Comparison of ENCODE assay signal across 13 cellular contexts in genomic region chr1:5770981-5771765, GRCh38.
DNase-seq lines count a peak whose midpoint lies in the region; FAIRE-seq and TF ChIP-seq lines count a peak whose summit lies in the region.
"Had no signal": no experiment of that assay in that cellular context is flagged by ENCODE, and none has a peak within 500 bp of the region (broad histone marks: within the 10 kb centered on the region; RNA-seq: fewer than 3 reads in every experiment).

No MANE protein-coding gene starts in this region.

- H4K91ac ChIP-seq in neuronal stem cell (ENCODE audit: low read depth, low read length, poor library complexity): no peak overlapping the region

- no peak overlapping the region for H2AFZ ChIP-seq in neuronal stem cell (ENCODE audit: low read length)

- peaks cover 0 to 35% (median 6%) of the 10 kb centered on the region in 3 experiments for H3K27me3 ChIP-seq in neuronal stem cell (ENCODE audit: control insufficient read depth in 3 of 3, insufficient read depth in 3 of 3, low read depth in 1 of 3, low read length in 3 of 3)

- peak overlapping the region; percentile 52 for H2BK12ac ChIP-seq in neuronal stem cell (ENCODE audit: low read length)

- no peak overlapping the region for H3K4ac ChIP-seq in neuronal stem cell (ENCODE audit: low read length)

- H3K14ac ChIP-seq in neuronal stem cell (ENCODE audit: low read length): no peak overlapping the region

- no peak for FAIRE-seq in RCC 7860 (lab: Jason Lieb, UNC)
- FAIRE-seq: TTC549 had no signal

- H3K27ac Mint-ChIP-seq in chondrocyte (ENCODE audit: unreplicated experiment): no peak overlapping the region
- H3K27ac Mint-ChIP-seq: activated naive CD4-positive, alpha-beta T cell treated with anti-CD3 and anti-CD28 coated beads, Interleukin-2, amount 10 ng/mL, durations not matched to agents 7 days and 5 days had no signal

- peak overlapping the region; percentile 22 for H3K4me2 ChIP-seq in neuronal stem cell (ENCODE audit: insufficient read depth, low read length, poor library complexity, severe bottlenecking)

- H3K4me3 ChIP-seq in neuronal stem cell (ENCODE audit: low read length in 2 of 2): no peak overlapping the region
- H3K4me3 ChIP-seq: lower lobe of right lung had no signal

- no peak overlapping the region for H4K8ac ChIP-seq in neuronal stem cell (ENCODE audit: low read depth, low read length)

- peak overlapping the region; percentile 14 for H2BK15ac ChIP-seq in neuronal stem cell (ENCODE audit: low read length)

- peaks cover 1% of the 10 kb centered on the region for H3K36me3 Mint-ChIP-seq in chondrocyte (ENCODE audit: low read depth)
- H3K36me3 Mint-ChIP-seq: activated naive CD4-positive, alpha-beta T cell treated with anti-CD3 and anti-CD28 coated beads, Interleukin-2, amount 10 ng/mL, durations not matched to agents 7 days and 5 days had no signal

- H3K4me1 ChIP-seq in neuronal stem cell (ENCODE audit: control insufficient read depth in 2 of 2, insufficient read depth in 1 of 2, low read depth in 1 of 2, low read length in 2 of 2): peaks cover 0 to 8% of the 10 kb centered on the region in 2 donors
- H3K4me1 ChIP-seq: lower lobe of right lung had no signal

- H2BK120ac ChIP-seq in neuronal stem cell (ENCODE audit: low read depth, low read length): no peak overlapping the region

- TF ChIP-seq CTCF in chondrocyte (IDR thresholded peaks at IDR 0.05): no peak

- no peaks in the 10 kb centered on the region for H3K9me3 ChIP-seq in neuronal stem cell (replicated peaks in 1 of 2; ENCODE audit: control insufficient read depth in 2 of 2, insufficient read depth in 1 of 2, low read depth in 1 of 2, low read length in 2 of 2)
- H3K9me3 ChIP-seq: lower lobe of right lung had no signal

- in situ Hi-C loops in G401 (cut with HindIII; ENCODE audit: low sequenced_read_pairs): no loop called here

- H3K4me3 Mint-ChIP-seq in chondrocyte (ENCODE audit: unreplicated experiment): peak overlapping the region; percentile 55
- H3K4me3 Mint-ChIP-seq: activated naive CD4-positive, alpha-beta T cell treated with anti-CD3 and anti-CD28 coated beads, Interleukin-2, amount 10 ng/mL, durations not matched to agents 7 days and 5 days had no signal

- peak overlapping the region; percentile 69 for H3K18ac ChIP-seq in neuronal stem cell (ENCODE audit: low read length)

- DNase-seq in G401 (ENCODE audit: low spot score): peak; percentile 36
- peak; percentile 14 for DNase-seq in NCI-H2227 treated with DMSO at 0.1 percent for 48 hours (lab: John Stamatoyannopoulos, UW)
- DNase-seq in chondrocyte (ENCODE audit: low spot score): no peak
- DNase-seq in neuronal stem cell (ENCODE audit: low spot score): peak; percentile 47
- no peak for DNase-seq in cerebellar nuclear complex (lab: John Stamatoyannopoulos, UW)
- DNase-seq in RCC 7860 (ENCODE audit: low spot score): no peak
- DNase-seq in NCI-H1105 (lab: John Stamatoyannopoulos, UW): no peak
- DNase-seq in activated CD4-positive, alpha-beta T cell treated with anti-CD3 and anti-CD28 coated beads for 48 hours: no peak
- DNase-seq: activated naive CD4-positive, alpha-beta T cell treated with anti-CD3 and anti-CD28 coated beads, Interleukin-2, amount 10 ng/mL, durations not matched to agents 7 days and 5 days; lower lobe of right lung; NCI-H1048; stimulated activated CD4-positive, alpha-beta T cell treated with anti-CD3 and anti-CD28 coated beads, Interleukin-15, amount 100 ng/mL, for 24 hours had no signal

- H3K9me3 Mint-ChIP-seq in chondrocyte (ENCODE audit: low read depth): no peaks in the 10 kb centered on the region
- H3K9me3 Mint-ChIP-seq: activated naive CD4-positive, alpha-beta T cell treated with anti-CD3 and anti-CD28 coated beads, Interleukin-2, amount 10 ng/mL, durations not matched to agents 7 days and 5 days had no signal

- peak overlapping the region; percentile 70 for H2BK5ac ChIP-seq in neuronal stem cell (ENCODE audit: low read length)

- H3K27me3 Mint-ChIP-seq in chondrocyte (ENCODE audit: low read depth): peaks cover 25% of the 10 kb centered on the region

- no peak overlapping the region for H3K9ac ChIP-seq in neuronal stem cell (ENCODE audit: low read depth, low read length, poor library complexity)

- peaks cover 5% of the 10 kb centered on the region for H3K4me1 Mint-ChIP-seq in chondrocyte (ENCODE audit: low read depth)
- H3K4me1 Mint-ChIP-seq: activated naive CD4-positive, alpha-beta T cell treated with anti-CD3 and anti-CD28 coated beads, Interleukin-2, amount 10 ng/mL, durations not matched to agents 7 days and 5 days had no signal

- no CpG with 5 or more reads among the region's 23 CpGs for WGBS in neuronal stem cell (ENCODE audit: extremely low coverage in 2 of 2, insufficient read length in 2 of 2, insufficient replicate concordance in 1 of 2), 2 donors

- H3K27ac ChIP-seq in neuronal stem cell (replicated peaks; ENCODE audit: low read length): no peak overlapping the region
- H3K27ac ChIP-seq: lower lobe of right lung had no signal

- no peaks in the 10 kb centered on the region for H3K36me3 ChIP-seq in neuronal stem cell (replicated peaks in 1 of 2; ENCODE audit: control insufficient read depth in 2 of 2, insufficient read depth in 2 of 2, low read length in 2 of 2)
- H3K36me3 ChIP-seq: lower lobe of right lung had no signal

- H3K79me1 ChIP-seq in neuronal stem cell (ENCODE audit: low read depth, low read length): no peaks in the 10 kb centered on the region

- H2AK5ac ChIP-seq in neuronal stem cell (ENCODE audit: low read depth, low read length): peak overlapping the region; percentile 24

- H3K23ac ChIP-seq in neuronal stem cell (ENCODE audit: low read depth, low read length, poor library complexity): peak overlapping the region; percentile 25

Comparison
In these comparisons a context has a peak if more than half of its experiments do, and no peak if none do; other contexts are left out.
1. DNase-seq: peak in G401 (single experiment), NCI-H2227 treated with DMSO at 0.1 percent for 48 hours (single experiment) and neuronal stem cell (single experiment); none in chondrocyte (single experiment), cerebellar nuclear complex (0 of 2), RCC 7860 (single experiment), NCI-H1105 (single experiment) and activated CD4-positive, alpha-beta T cell treated with anti-CD3 and anti-CD28 coated beads for 48 hours (single experiment).